In genomic region chr7:51190950-51191349, GRCh38 we compare ENCODE assay signal across 30 cellular contexts.
"Had no signal": no experiment of that assay in that cellular context is flagged by ENCODE, and none has a peak within 500 bp of the region (broad histone marks: within the 10 kb centered on the region; RNA-seq: fewer than 3 reads in every experiment).

No MANE protein-coding gene starts in this region.

- H3K4me3 Mint-ChIP-seq: naive thymus-derived CD4-positive, alpha-beta T cell; natural killer cell; nephron; stimulated activated effector memory CD8-positive, alpha-beta T cell treated with anti-CD3 and anti-CD28 coated beads, Interleukin-12 subunit alpha, Interleukin-12 subunit beta, amount 100 ng/mL, for 72 hours; stimulated activated naive B cell treated with anti-CD40 and anti-IgM and Interleukin-4, amounts not matched to agents 10 μg/mL and 1 μg/mL and 100 μg/mL, for 72 hours; stimulated activated naive CD8-positive, alpha-beta T cell treated with anti-CD3 and anti-CD28 coated beads, Interleukin-15, Interleukin-2, amounts not matched to agents 100 ng/mL and 50 ng/mL, for 24 hours had no signal

- H3K4me1 ChIP-seq: right lobe of liver, sigmoid colon, suprapubic skin, thyroid gland, vagina had no signal

- H3K27me3 Mint-ChIP-seq: progenitor cell of endocrine pancreas; stimulated activated naive B cell treated with anti-CD40 and anti-IgM and Interleukin-4, amounts not matched to agents 10 μg/mL and 1 μg/mL and 100 μg/mL, for 72 hours; stimulated activated naive CD8-positive, alpha-beta T cell treated with anti-CD3 and anti-CD28 coated beads, Interleukin-15, Interleukin-2, amounts not matched to agents 100 ng/mL and 50 ng/mL, for 24 hours had no signal

- H3K79me2 ChIP-seq: parathyroid adenoma had no signal

- H3K36me3 Mint-ChIP-seq: naive thymus-derived CD4-positive, alpha-beta T cell; natural killer cell; stimulated activated effector memory CD8-positive, alpha-beta T cell treated with anti-CD3 and anti-CD28 coated beads, Interleukin-12 subunit alpha, Interleukin-12 subunit beta, amount 100 ng/mL, for 72 hours; stimulated activated naive B cell treated with anti-CD40 and anti-IgM and Interleukin-4, amounts not matched to agents 10 μg/mL and 1 μg/mL and 100 μg/mL, for 72 hours had no signal

- H3K4me1 Mint-ChIP-seq: naive thymus-derived CD4-positive, alpha-beta T cell; natural killer cell; stimulated activated effector memory CD8-positive, alpha-beta T cell treated with anti-CD3 and anti-CD28 coated beads, Interleukin-12 subunit alpha, Interleukin-12 subunit beta, amount 100 ng/mL, for 72 hours; stimulated activated naive B cell treated with anti-CD40 and anti-IgM and Interleukin-4, amounts not matched to agents 10 μg/mL and 1 μg/mL and 100 μg/mL, for 72 hours had no signal

- H2AFZ ChIP-seq: parathyroid adenoma had no signal

- H3K27ac Mint-ChIP-seq: naive thymus-derived CD4-positive, alpha-beta T cell; natural killer cell; nephron; progenitor cell of endocrine pancreas; stimulated activated effector memory CD8-positive, alpha-beta T cell treated with anti-CD3 and anti-CD28 coated beads, Interleukin-12 subunit alpha, Interleukin-12 subunit beta, amount 100 ng/mL, for 72 hours; stimulated activated naive B cell treated with anti-CD40 and anti-IgM and Interleukin-4, amounts not matched to agents 10 μg/mL and 1 μg/mL and 100 μg/mL, for 72 hours; stimulated activated naive CD8-positive, alpha-beta T cell treated with anti-CD3 and anti-CD28 coated beads, Interleukin-15, Interleukin-2, amounts not matched to agents 100 ng/mL and 50 ng/mL, for 24 hours had no signal

- H3K27ac ChIP-seq: neutrophil, ovary, psoas muscle, right lobe of liver, sigmoid colon, stomach, suprapubic skin, thoracic aorta, thyroid gland, tibial nerve, upper lobe of left lung, vagina had no signal

- H3K9me3 ChIP-seq: neutrophil, ovary, psoas muscle, right lobe of liver, sigmoid colon, stomach, suprapubic skin, thoracic aorta, thyroid gland, tibial nerve, upper lobe of left lung, vagina had no signal

- H3K9ac ChIP-seq: parathyroid adenoma had no signal

- H3K9me3 Mint-ChIP-seq: naive thymus-derived CD4-positive, alpha-beta T cell; natural killer cell; nephron; stimulated activated effector memory CD8-positive, alpha-beta T cell treated with anti-CD3 and anti-CD28 coated beads, Interleukin-12 subunit alpha, Interleukin-12 subunit beta, amount 100 ng/mL, for 72 hours; stimulated activated naive B cell treated with anti-CD40 and anti-IgM and Interleukin-4, amounts not matched to agents 10 μg/mL and 1 μg/mL and 100 μg/mL, for 72 hours; stimulated activated naive CD8-positive, alpha-beta T cell treated with anti-CD3 and anti-CD28 coated beads, Interleukin-15, Interleukin-2, amounts not matched to agents 100 ng/mL and 50 ng/mL, for 24 hours had no signal

- DNase-seq: naive thymus-derived CD4-positive, alpha-beta T cell; natural killer cell; nucleus accumbens; ovary; posterior cingulate gyrus; psoas muscle; right cardiac atrium; right lobe of liver; sigmoid colon; small intestine; stimulated activated CD4-positive, alpha-beta T cell treated with anti-CD3 and anti-CD28 coated beads, Interleukin-15, amount 100 ng/mL, for 24 hours; stimulated activated CD4-positive, alpha-beta T cell treated with anti-CD3 and anti-CD28 coated beads, Interleukin-2, amount 100 ng/mL, for 24 hours; stimulated activated CD4-positive, alpha-beta T cell treated with anti-CD3 and anti-CD28 coated beads, Interleukin-2, amount 100 ng/mL, for 48 hours; stimulated activated CD4-positive, alpha-beta T cell treated with anti-CD3 and anti-CD28 coated beads, Interleukin-4, amount 100 ng/mL, for 24 hours; stimulated activated naive B cell treated with anti-CD40 and anti-IgM and Interleukin-4, amounts not matched to agents 10 μg/mL and 1 μg/mL and 100 μg/mL, for 72 hours; stimulated activated naive CD4-positive, alpha-beta T cell treated with Interleukin-2 at 50 U/mL for 16 hours; stomach; thyroid gland; trophoblast cell; upper lobe of left lung had no signal

- H3K27me3 ChIP-seq: neutrophil, ovary, right lobe of liver, sigmoid colon, stomach, suprapubic skin, thyroid gland, tibial nerve, upper lobe of left lung, vagina had no signal

- ATAC-seq: naive thymus-derived CD4-positive, alpha-beta T cell; natural killer cell; psoas muscle; right cardiac atrium; stimulated activated effector memory CD8-positive, alpha-beta T cell treated with anti-CD3 and anti-CD28 coated beads, Interleukin-12 subunit alpha, Interleukin-12 subunit beta, amount 100 ng/mL, for 72 hours; stimulated activated naive B cell treated with anti-CD40 and anti-IgM and Interleukin-4, amounts not matched to agents 10 μg/mL and 1 μg/mL and 100 μg/mL, for 72 hours had no signal
